8 cellular contexts compared by ENCODE assay signal in genomic region chr11:62881579-62882427, GRCh38. TPM values are rescaled to one million over a fixed set of nuclear protein-coding genes. Genes with fewer than 3 reads are reported as not detected.
DNase-seq lines count a peak whose midpoint lies in the region; ATAC-seq lines count a peak whose summit lies in the region.

No MANE protein-coding gene starts in this region.

- peak overlapping the region; percentile 100 for H3K27ac Mint-ChIP-seq in activated CD4-positive, alpha-beta memory T cell treated with anti-CD3 and anti-CD28 coated beads, Interleukin-2, amount 10 ng/mL, durations not matched to agents 7 days and 5 days

- peak overlapping the region; percentile 99 for H3K4me3 Mint-ChIP-seq in activated CD4-positive, alpha-beta memory T cell treated with anti-CD3 and anti-CD28 coated beads, Interleukin-2, amount 10 ng/mL, durations not matched to agents 7 days and 5 days

- H3K4me1 Mint-ChIP-seq in activated CD4-positive, alpha-beta memory T cell treated with anti-CD3 and anti-CD28 coated beads, Interleukin-2, amount 10 ng/mL, durations not matched to agents 7 days and 5 days, result peaks cover 56% of the 10 kb centered on the region

- CTCF ChIA-PET in activated CD4-positive, alpha-beta memory T cell treated with anti-CD3 and anti-CD28 coated beads, Interleukin-2, amount 10 ng/mL, durations not matched to agents 7 days and 5 days (lab: Charles Lee), result interaction anchor here (0.8 to 4.6 kb wide), 19 partner anchors 12 to 457 kb away, joined by 3 to 44 read pairs (median 6); partner anchors contain the start of genes C11orf98, CSKMT, HNRNPUL2 and TMEM179B

- DNase-seq in Ammon's horn (ENCODE audit: low spot score) (peak; percentile 89), NCI-H69 (lab: John Stamatoyannopoulos, UW) (peak; percentile 98), mesenteric fat pad (ENCODE audit: low spot score) (peak; percentile 96)
- DNase-seq in activated CD4-positive, alpha-beta memory T cell treated with anti-CD3 and anti-CD28 coated beads, Interleukin-2, amount 10 ng/mL, durations not matched to agents 7 days and 5 days, result peak; percentile 97
- peak; percentile 95 for DNase-seq in effector CD4-positive, alpha-beta T cell
- DNase-seq in stimulated activated CD8-positive, alpha-beta memory T cell treated with anti-CD3 and anti-CD28 coated beads, Interleukin-12 subunit alpha, Interleukin-12 subunit beta, amount 100 ng/mL, for 4 hours (ENCODE audit: low read depth), result peak; percentile 90

- H3K36me3 Mint-ChIP-seq in activated CD4-positive, alpha-beta memory T cell treated with anti-CD3 and anti-CD28 coated beads, Interleukin-2, amount 10 ng/mL, durations not matched to agents 7 days and 5 days (ENCODE audit: low read depth), result peaks cover 67% of the 10 kb centered on the region

- no peaks in the 10 kb centered on the region for H3K9me3 Mint-ChIP-seq in activated CD4-positive, alpha-beta memory T cell treated with anti-CD3 and anti-CD28 coated beads, Interleukin-2, amount 10 ng/mL, durations not matched to agents 7 days and 5 days

- POLR2A ChIA-PET in activated CD4-positive, alpha-beta memory T cell treated with anti-CD3 and anti-CD28 coated beads, Interleukin-2, amount 10 ng/mL, durations not matched to agents 7 days and 5 days (lab: Charles Lee), result interaction anchor here (0.6 to 11.2 kb wide), 66 partner anchors 8 to 1325 kb away, joined by 3 to 234 read pairs (median 5); partner anchors contain the start of genes B3GAT3, BSCL2, C11orf98 and CSKMT

- ATAC-seq in GM19023 (IDR thresholded peaks at IDR 0.05; ENCODE audit: unreplicated experiment) (peak; percentile 39), HG03196 (IDR thresholded peaks at IDR 0.05; ENCODE audit: unreplicated experiment) (peak; percentile 49)

- no peaks in the 10 kb centered on the region for H3K27me3 Mint-ChIP-seq in activated CD4-positive, alpha-beta memory T cell treated with anti-CD3 and anti-CD28 coated beads, Interleukin-2, amount 10 ng/mL, durations not matched to agents 7 days and 5 days

RNA-seq across cellular contexts. Expression of gene SLC3A2, which starts 1.1 kb away (rescaled TPM):
- total RNA-seq in activated CD4-positive, alpha-beta memory T cell treated with anti-CD3 and anti-CD28 coated beads, Interleukin-2, amount 10 ng/mL, durations not matched to agents 7 days and 5 days, result 100 to 1,000 TPM; 262 to 279 TPM
- 202 TPM for total RNA-seq in mesenteric fat pad

RNA-seq across cellular contexts. Expression of gene CHRM1, which starts 39.4 kb away (rescaled TPM):
- total RNA-seq in activated CD4-positive, alpha-beta memory T cell treated with anti-CD3 and anti-CD28 coated beads, Interleukin-2, amount 10 ng/mL, durations not matched to agents 7 days and 5 days, result not detected
- total RNA-seq in mesenteric fat pad, result not detected

RNA-seq across cellular contexts. Expression of gene WDR74, which starts 42.4 kb away (rescaled TPM):
- 10 to 100 TPM; 46.1 to 48.4 TPM for total RNA-seq in activated CD4-positive, alpha-beta memory T cell treated with anti-CD3 and anti-CD28 coated beads, Interleukin-2, amount 10 ng/mL, durations not matched to agents 7 days and 5 days
- 50.9 TPM for total RNA-seq in mesenteric fat pad

RNA-seq across cellular contexts. Expression of gene TEX54, which starts 49.2 kb away (rescaled TPM):
- total RNA-seq in activated CD4-positive, alpha-beta memory T cell treated with anti-CD3 and anti-CD28 coated beads, Interleukin-2, amount 10 ng/mL, durations not matched to agents 7 days and 5 days, result not detected
- total RNA-seq in mesenteric fat pad, result not detected

RNA-seq across cellular contexts. Expression of gene STX5, which starts 50.0 kb away (rescaled TPM):
- 10 to 100 TPM; 40.6 to 41.6 TPM for total RNA-seq in activated CD4-positive, alpha-beta memory T cell treated with anti-CD3 and anti-CD28 coated beads, Interleukin-2, amount 10 ng/mL, durations not matched to agents 7 days and 5 days
- total RNA-seq in mesenteric fat pad, result 41.8 TPM

Comparison
In these comparisons a context has a peak if more than half of its experiments do, and no peak if none do; other contexts are left out.
1. Peak in every context shown above with its lines: DNase-seq and ATAC-seq.